Comparison of ENCODE assay signal across 31 cellular contexts in the genomic region with DNA sequence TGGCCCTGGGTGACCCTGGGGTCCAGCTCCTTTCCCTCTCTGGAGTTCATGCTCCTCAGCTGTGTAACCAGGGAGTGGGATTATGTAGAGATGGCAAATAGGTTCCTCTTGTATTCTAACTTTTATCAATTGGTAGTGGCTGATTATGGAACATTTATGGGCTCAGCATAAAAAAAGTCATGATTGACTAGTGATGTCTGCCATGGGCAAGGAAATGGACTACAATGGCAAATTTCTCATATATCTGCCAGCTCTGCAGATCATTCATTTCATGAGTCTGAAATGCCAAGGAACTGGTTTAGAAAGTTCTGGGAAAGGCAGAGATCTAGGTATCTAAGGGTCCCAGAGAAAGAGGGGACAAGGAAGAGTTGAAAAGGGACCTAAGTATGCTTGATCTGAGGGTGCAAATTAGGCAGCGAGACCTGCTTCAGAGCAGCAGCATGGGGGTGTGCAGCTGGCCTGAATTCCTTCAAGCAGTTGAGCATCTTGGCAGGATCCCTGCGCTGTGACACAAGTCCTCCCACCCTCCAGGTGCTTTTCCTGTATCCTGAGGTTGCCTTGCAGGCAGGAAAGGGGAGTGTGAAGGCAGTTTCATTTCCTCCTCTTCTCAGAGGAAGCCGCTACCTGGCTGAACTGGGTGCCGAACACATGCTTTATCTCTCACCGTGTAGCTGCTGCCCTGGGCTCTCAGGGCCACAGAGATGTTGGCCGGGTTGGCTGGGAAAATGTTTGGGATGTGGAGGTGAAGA. TPM values are rescaled to one million over a fixed set of nuclear protein-coding genes. Genes with fewer than 3 reads are reported as not detected.
DNase-seq lines count a peak whose midpoint lies in the region; ATAC-seq, FAIRE-seq and TF ChIP-seq lines count a peak whose summit lies in the region.
"Had no signal": no experiment of that assay in that cellular context is flagged by ENCODE, and none has a peak within 500 bp of the region (broad histone marks: within the 10 kb centered on the region; RNA-seq: fewer than 3 reads in every experiment).

No MANE protein-coding gene starts in this region.

- no TSS peak for BruUV-seq in K562 (replicated peaks; lab: Mats Ljungman, UMichigan)

- H3K9me1 ChIP-seq in K562 (ENCODE audit: control insufficient read depth, insufficient read depth, low read length), result no peaks in the 10 kb centered on the region

- WGBS in K562 (ENCODE audit: insufficient coverage, low coverage, missing lambda C conversion rate), result 2% methylated on average over 5 of the region's 6 CpGs

- H4K20me1 ChIP-seq in BLaER1 (no peaks in the 10 kb centered on the region), K562 (replicated peaks; ENCODE audit: control insufficient read depth, insufficient read depth, low read length) (peaks cover 15% of the 10 kb centered on the region)

- no peaks in the 10 kb centered on the region for H3K79me2 ChIP-seq in K562 (ENCODE audit: control insufficient read depth, insufficient read depth, low read length)

- H3K9me3 Mint-ChIP-seq in IgD-negative memory B cell (peaks cover 0 to 2% (median 0%) of the 10 kb centered on the region in 3 donors), neural crest cell (no peaks in the 10 kb centered on the region)
- H3K9me3 Mint-ChIP-seq: activated naive CD8-positive, alpha-beta T cell treated with anti-CD3 and anti-CD28 coated beads, Interleukin-2, amount 10 ng/mL, durations not matched to agents 7 days and 5 days; dendritic cell treated with granulocyte-macrophage colony-stimulating factor and Interleukin-4, amounts not matched to agents 40 ng/mL and 50 ng/mL, for 4 days; endodermal cell; nephron had no signal

- TF ChIP-seq EP300 in K562 (IDR thresholded peaks at IDR 0.05; ENCODE audit: low read length), result no peak

- H3K27ac Mint-ChIP-seq in IgD-negative memory B cell (peak overlapping the region; percentile 59 to 84 (median 80)), neural crest cell (ENCODE audit: unreplicated experiment) (peak overlapping the region; percentile 45)
- H3K27ac Mint-ChIP-seq: activated naive CD8-positive, alpha-beta T cell treated with anti-CD3 and anti-CD28 coated beads, Interleukin-2, amount 10 ng/mL, durations not matched to agents 7 days and 5 days; dendritic cell treated with granulocyte-macrophage colony-stimulating factor and Interleukin-4, amounts not matched to agents 40 ng/mL and 50 ng/mL, for 4 days; endodermal cell; nephron had no signal

- no peak for FAIRE-seq in K562 (lab: Jason Lieb, UNC)
- FAIRE-seq: keratinocyte, pancreas had no signal

- H3K4me1 Mint-ChIP-seq in IgD-negative memory B cell (peaks cover 23 to 42% (median 27%) of the 10 kb centered on the region in 3 donors), neural crest cell (peaks cover 39% of the 10 kb centered on the region)

- H3K36me3 Mint-ChIP-seq in IgD-negative memory B cell, result peaks cover 14% of the 10 kb centered on the region
- H3K36me3 Mint-ChIP-seq in neural crest cell (ENCODE audit: low read depth), result no peaks in the 10 kb centered on the region

- CTCF ChIA-PET in K562 (lab: Yijun Ruan, JAX; ENCODE audit: low intra/inter-chr PET ratio), result interaction anchor here (0.5 kb wide), 1 partner anchor 50 kb away, joined by 3 read pairs; no protein-coding TSS in a partner anchor

- H3K27me3 Mint-ChIP-seq in IgD-negative memory B cell, result no peaks in the 10 kb centered on the region
- H3K27me3 Mint-ChIP-seq in neural crest cell (ENCODE audit: low read depth), result peaks cover 5% of the 10 kb centered on the region
- H3K27me3 Mint-ChIP-seq: dendritic cell treated with granulocyte-macrophage colony-stimulating factor and Interleukin-4, amounts not matched to agents 40 ng/mL and 50 ng/mL, for 4 days had no signal

- H3K4me2 ChIP-seq in BLaER1, result peak overlapping the region; percentile 12; the same call in 1 of the 2 replicates
- H3K4me2 ChIP-seq in K562 (ENCODE audit: insufficient read depth, low read length), result no peak overlapping the region
- H3K4me2 ChIP-seq: smooth muscle cell had no signal

- H3K27me3 ChIP-seq in BLaER1 (no peaks in the 10 kb centered on the region), K562 (ENCODE audit: control insufficient read depth in 2 of 2, insufficient read depth in 2 of 2, low read length in 2 of 2) (peaks cover 47 to 80% of the 10 kb centered on the region in 2 experiments)
- H3K27me3 ChIP-seq: ascending aorta, pancreas had no signal

- H3K4me3 ChIP-seq in BLaER1 (no peak overlapping the region), K562 (no peak overlapping the region), coronary artery (no peak overlapping the region), foreskin fibroblast (ENCODE audit: low read depth in 1 of 2, low read length in 2 of 2) (no peak overlapping the region)
- H3K4me3 ChIP-seq: ascending aorta, HAP-1, mucosa of descending colon, pancreas, smooth muscle cell had no signal

- in situ Hi-C loops in K562 (cut with MboI), result no loop called here

- DNase-seq in K562 (ENCODE audit: extremely low read depth in 1 of 4, low spot score in 3 of 4) (no peak), neural crest cell (ENCODE audit: low read depth, low spot score) (no peak), medulla oblongata (ENCODE audit: extremely low spot score) (no peak), coronary artery (ENCODE audit: low spot score) (no peak), foreskin fibroblast (no peak)
- DNase-seq: activated effector memory CD4-positive, alpha-beta T cell treated with Interleukin-2 at 50 U/mL for 16 hours; activated naive CD8-positive, alpha-beta T cell treated with anti-CD3 and anti-CD28 coated beads, Interleukin-2, amount 10 ng/mL, durations not matched to agents 7 days and 5 days; activated T-cell treated with anti-CD3 and anti-CD28 coated beads for 4 hours; C1 segment of cervical spinal cord; Caco-2; endodermal cell; GF-D8; KBM-7; MM.1S; mucosa of descending colon; NCI-H1436 treated with DMSO at 0.1 percent for 48 hours; NCI-H2107; NCI-H510A treated with DMSO at 0.1 percent for 48 hours; pancreas; stimulated activated CD4-positive, alpha-beta T cell treated with anti-CD3 and anti-CD28 coated beads, Interleukin-1b, Interleukin-23, amount 100 ng/mL, for 48 hours; T-helper 1 cell had no signal

- no peak overlapping the region for H3K27ac ChIP-seq in BLaER1
- no peak overlapping the region for H3K27ac ChIP-seq in K562 (ENCODE audit: extremely low read depth, low read depth, low read length)
- no peak overlapping the region for H3K27ac ChIP-seq in coronary artery
- H3K27ac ChIP-seq: ascending aorta, pancreas had no signal

- no peak for TF ChIP-seq POLR2A in K562 (conservative IDR thresholded peaks at IDR 0.05)

- no peak overlapping the region for H3K9ac ChIP-seq in BLaER1
- no peak overlapping the region for H3K9ac ChIP-seq in K562 (ENCODE audit: insufficient read depth in 1 of 2, low read depth in 2 of 2, low read length in 2 of 2)

- H3K9me3 ChIP-seq in BLaER1 (no peaks in the 10 kb centered on the region), K562 (replicated peaks; ENCODE audit: control insufficient read depth, insufficient read depth, low read depth, low read length) (no peaks in the 10 kb centered on the region)
- H3K9me3 ChIP-seq: ascending aorta, Caco-2, HAP-1, mucosa of descending colon, pancreas had no signal

- no peak for TF ChIP-seq CTCF in K562 (IDR thresholded peaks at IDR 0.05 in 2 of 3, conservative IDR thresholded peaks at IDR 0.05 in 1 of 3; ENCODE audit: insufficient read depth in 2 of 3, low read depth in 1 of 3, low read length in 3 of 3)
- no peak for TF ChIP-seq CTCF in neural crest cell (conservative IDR thresholded peaks at IDR 0.05)
- TF ChIP-seq CTCF in coronary artery (IDR thresholded peaks at IDR 0.05), result no peak
- no peak for TF ChIP-seq CTCF in foreskin fibroblast (IDR thresholded peaks at IDR 0.05; ENCODE audit: low read depth, low read length)

- peaks cover 15% of the 10 kb centered on the region for H3K4me1 ChIP-seq in BLaER1
- H3K4me1 ChIP-seq in K562 (replicated peaks in 1 of 2; ENCODE audit: control insufficient read depth in 2 of 2, insufficient read depth in 2 of 2, low read length in 2 of 2), result peaks cover 4 to 7% of the 10 kb centered on the region in 2 experiments; a peak in 3 of 5 replicates
- H3K4me1 ChIP-seq: ascending aorta, Caco-2, HAP-1 had no signal

- H3K36me3 ChIP-seq in BLaER1 (peaks cover 57% of the 10 kb centered on the region), K562 (ENCODE audit: control insufficient read depth, insufficient read depth, low read length) (no peaks in the 10 kb centered on the region)
- H3K36me3 ChIP-seq: HAP-1, pancreas had no signal

- POLR2A ChIA-PET in K562 (lab: Yijun Ruan, JAX), result interaction anchor here (1.0 to 1.7 kb wide), 2 partner anchors 18 to 232 kb away, joined by 3 to 6 read pairs; a partner anchor contains a TSS

- peak overlapping the region in 3 of 4 donors; percentile 10 to 65 (median 24) for H3K4me3 Mint-ChIP-seq in IgD-negative memory B cell
- H3K4me3 Mint-ChIP-seq in neural crest cell, result peak overlapping the region; percentile 61
- H3K4me3 Mint-ChIP-seq: activated naive CD8-positive, alpha-beta T cell treated with anti-CD3 and anti-CD28 coated beads, Interleukin-2, amount 10 ng/mL, durations not matched to agents 7 days and 5 days; dendritic cell treated with granulocyte-macrophage colony-stimulating factor and Interleukin-4, amounts not matched to agents 40 ng/mL and 50 ng/mL, for 4 days; endodermal cell; nephron had no signal

- H2AFZ ChIP-seq in K562 (ENCODE audit: low read depth, low read length), result no peak overlapping the region

- no peak for TF ChIP-seq RAD21 in K562 (CRISPR knock-in tag; conservative IDR thresholded peaks at IDR 0.05 in 1 of 2, IDR thresholded peaks at IDR 0.05 in 1 of 2)

- ATAC-seq in K562 (no peak), GM19463 (IDR thresholded peaks at IDR 0.05; ENCODE audit: unreplicated experiment) (no peak)
- ATAC-seq: mucosa of descending colon, pancreas had no signal

- intact Hi-C loops in K562 (cut with micrococcal nuclease), result no loop called here

RNA-seq across cellular contexts. Expression of a gene that starts 10.4 kb away (rescaled TPM):
- polyA plus RNA-seq in IgD-negative memory B cell, result 15.2 TPM
- not detected in 2 replicates for total RNA-seq in K562 (2011; cell fraction: chromatin; rRNA removed; ENCODE audit: low replicate concordance)
- total RNA-seq in K562 (2011; cell fraction: nucleolus; rRNA removed), result not detected in 2 replicates
- total RNA-seq in K562 (2011; cell fraction: nucleoplasm; rRNA removed), result not detected in 2 replicates
- total RNA-seq in K562 (2014; rRNA removed), result not detected in 2 replicates
- total RNA-seq in K562 (2014; rRNA removed; fragmentation: Illumina TruSeq; extraction: Trizol), result not detected in 2 replicates
- not detected in 2 replicates for total RNA-seq in K562 (2015; rRNA removed; fragmentation: Illumina TruSeq; extraction: Trizol)
- total RNA-seq in K562 (2021), result 0.27 and 0.45 TPM in 2 replicates
- not detected in 2 replicates for polyA plus RNA-seq in K562 (2011; rRNA removed)
- not detected in 2 replicates for polyA plus RNA-seq in K562 (2011; cell fraction: cytosol; rRNA removed)
- not detected in 2 replicates for polyA plus RNA-seq in K562 (2011; cell fraction: nucleus; rRNA removed)
- not detected in 2 replicates for polyA plus RNA-seq in K562 (2012)
- not detected in 2 replicates for polyA plus RNA-seq in K562 (2014; fragmentation: Illumina TruSeq; extraction: Trizol)
- polyA plus RNA-seq in K562 (2014; fragmentation: Nextera tagmentation; extraction: Ambion mirVana), result not detected
- 0.07 TPM in 1 of 2 replicates, not detected in the other for polyA plus RNA-seq in K562 (2014; rRNA removed)
- polyA minus RNA-seq in K562 (2011; rRNA and poly(A)+ RNA removed), result not detected in 2 replicates
- polyA minus RNA-seq in K562 (2011; cell fraction: cytosol; rRNA and poly(A)+ RNA removed), result not detected in 2 replicates
- polyA minus RNA-seq in K562 (2011; cell fraction: nucleus; rRNA and poly(A)+ RNA removed), result not detected in 2 replicates
- total RNA-seq in neural crest cell, result 7.4 and 10.4 TPM in 2 replicates

RNA-seq across cellular contexts. Expression of a gene that starts 17.3 kb away (rescaled TPM):
- polyA plus RNA-seq in IgD-negative memory B cell, result 0.26 TPM
- total RNA-seq in K562 (2011; cell fraction: chromatin; rRNA removed; ENCODE audit: low replicate concordance), result 0.77 and 2.6 TPM in 2 replicates
- total RNA-seq in K562 (2011; cell fraction: nucleolus; rRNA removed), result 1.4 and 2.5 TPM in 2 replicates
- 1.2 and 2.1 TPM in 2 replicates for total RNA-seq in K562 (2011; cell fraction: nucleoplasm; rRNA removed)
- 0.12 and 0.14 TPM in 2 replicates for total RNA-seq in K562 (2014; rRNA removed)
- total RNA-seq in K562 (2014; rRNA removed; fragmentation: Illumina TruSeq; extraction: Trizol), result not detected in 2 replicates
- 0.04 TPM in 1 of 2 replicates, not detected in the other for total RNA-seq in K562 (2015; rRNA removed; fragmentation: Illumina TruSeq; extraction: Trizol)
- total RNA-seq in K562 (2021), result 0.24 and 0.47 TPM in 2 replicates
- 0.18 and 0.20 TPM in 2 replicates for polyA plus RNA-seq in K562 (2011; rRNA removed)
- polyA plus RNA-seq in K562 (2011; cell fraction: cytosol; rRNA removed), result 0.03 and 0.30 TPM in 2 replicates
- 1.1 and 3.4 TPM in 2 replicates for polyA plus RNA-seq in K562 (2011; cell fraction: nucleus; rRNA removed)
- 0.12 and 0.26 TPM in 2 replicates for polyA plus RNA-seq in K562 (2012)
- polyA plus RNA-seq in K562 (2014; fragmentation: Illumina TruSeq; extraction: Trizol), result not detected in 2 replicates
- not detected for polyA plus RNA-seq in K562 (2014; fragmentation: Nextera tagmentation; extraction: Ambion mirVana)
- 0.93 and 1.1 TPM in 2 replicates for polyA plus RNA-seq in K562 (2014; rRNA removed)
- 0.15 and 0.46 TPM in 2 replicates for polyA minus RNA-seq in K562 (2011; rRNA and poly(A)+ RNA removed)
- 0.73 and 1.4 TPM in 2 replicates for polyA minus RNA-seq in K562 (2011; cell fraction: cytosol; rRNA and poly(A)+ RNA removed)
- polyA minus RNA-seq in K562 (2011; cell fraction: nucleus; rRNA and poly(A)+ RNA removed), result 1.8 and 2.2 TPM in 2 replicates
- total RNA-seq in neural crest cell, result 195 and 216 TPM in 2 replicates

RNA-seq across cellular contexts. Expression of a gene that starts 27.6 kb away (rescaled TPM):
- polyA plus RNA-seq in IgD-negative memory B cell (259 TPM), K562 (2011; rRNA removed) (16.2 and 24.9 TPM in 2 replicates), K562 (2014; fragmentation: Illumina TruSeq; extraction: Trizol) (71.3 and 83.1 TPM in 2 replicates), K562 (2014; fragmentation: Nextera tagmentation; extraction: Ambion mirVana) (10 to 100 TPM in 1 of 2 experiments, 1 to 10 TPM in 1; 9.2 to 18.3 TPM), K562 (2014; rRNA removed) (31.7 and 44.0 TPM in 2 replicates)
- 15.1 and 39.4 TPM in 2 replicates for total RNA-seq in K562 (2011; cell fraction: chromatin; rRNA removed; ENCODE audit: low replicate concordance)
- total RNA-seq in K562 (2011; cell fraction: nucleolus; rRNA removed), result 48.2 and 68.0 TPM in 2 replicates
- 65.5 and 90.9 TPM in 2 replicates for total RNA-seq in K562 (2011; cell fraction: nucleoplasm; rRNA removed)
- total RNA-seq in K562 (2014; rRNA removed) (26.8 and 48.2 TPM in 2 replicates), K562 (2014; rRNA removed; fragmentation: Illumina TruSeq; extraction: Trizol) (23.3 and 30.5 TPM in 2 replicates), K562 (2015; rRNA removed; fragmentation: Illumina TruSeq; extraction: Trizol) (31.3 and 32.7 TPM in 2 replicates), K562 (2021) (69.8 and 79.0 TPM in 2 replicates), neural crest cell (64.4 and 65.6 TPM in 2 replicates)
- 21.6 and 39.6 TPM in 2 replicates for polyA plus RNA-seq in K562 (2011; cell fraction: cytosol; rRNA removed)
- 16.5 and 20.7 TPM in 2 replicates for polyA plus RNA-seq in K562 (2011; cell fraction: nucleus; rRNA removed)
- polyA plus RNA-seq in K562 (2012), result 43.2 and 51.4 TPM in 2 replicates
- 10.7 and 12.1 TPM in 2 replicates for polyA minus RNA-seq in K562 (2011; rRNA and poly(A)+ RNA removed)
- 20.4 and 24.0 TPM in 2 replicates for polyA minus RNA-seq in K562 (2011; cell fraction: cytosol; rRNA and poly(A)+ RNA removed)
- polyA minus RNA-seq in K562 (2011; cell fraction: nucleus; rRNA and poly(A)+ RNA removed), result 5.5 and 8.0 TPM in 2 replicates

RNA-seq across cellular contexts. Expression of a gene that starts 29.9 kb away (rescaled TPM):
- polyA plus RNA-seq in IgD-negative memory B cell (8.6 TPM), K562 (2011; rRNA removed) (not detected in 2 replicates), K562 (2014; fragmentation: Illumina TruSeq; extraction: Trizol) (not detected in 2 replicates), K562 (2014; fragmentation: Nextera tagmentation; extraction: Ambion mirVana) (not detected), K562 (2014; rRNA removed) (not detected in 2 replicates)
- total RNA-seq in K562 (2011; cell fraction: chromatin; rRNA removed; ENCODE audit: low replicate concordance), result not detected in 2 replicates
- total RNA-seq in K562 (2011; cell fraction: nucleolus; rRNA removed), result not detected in 2 replicates
- not detected in 2 replicates for total RNA-seq in K562 (2011; cell fraction: nucleoplasm; rRNA removed)
- total RNA-seq in K562 (2014; rRNA removed) (not detected in 2 replicates), K562 (2014; rRNA removed; fragmentation: Illumina TruSeq; extraction: Trizol) (not detected in 2 replicates), K562 (2015; rRNA removed; fragmentation: Illumina TruSeq; extraction: Trizol) (not detected in 2 replicates), K562 (2021) (0.84 and 1.5 TPM in 2 replicates), neural crest cell (0.30 and 0.39 TPM in 2 replicates)
- polyA plus RNA-seq in K562 (2011; cell fraction: cytosol; rRNA removed), result not detected in 2 replicates
- polyA plus RNA-seq in K562 (2011; cell fraction: nucleus; rRNA removed), result not detected in 2 replicates
- polyA plus RNA-seq in K562 (2012), result not detected in 2 replicates
- not detected in 2 replicates for polyA minus RNA-seq in K562 (2011; rRNA and poly(A)+ RNA removed)
- polyA minus RNA-seq in K562 (2011; cell fraction: cytosol; rRNA and poly(A)+ RNA removed), result not detected in 2 replicates
- not detected in 2 replicates for polyA minus RNA-seq in K562 (2011; cell fraction: nucleus; rRNA and poly(A)+ RNA removed)
- total RNA-seq: ascending aorta had no signal
- polyA plus RNA-seq: AG04450, smooth muscle cell had no signal

RNA-seq across cellular contexts. Expression of a gene that starts 35.2 kb away (rescaled TPM):
- polyA plus RNA-seq in IgD-negative memory B cell (18.5 TPM), K562 (2011; rRNA removed) (31.5 and 61.8 TPM in 2 replicates), K562 (2014; fragmentation: Illumina TruSeq; extraction: Trizol) (212 and 213 TPM in 2 replicates), K562 (2014; fragmentation: Nextera tagmentation; extraction: Ambion mirVana) (10 to 100 TPM in 1 of 2 experiments, 1 to 10 TPM in 1; 9.4 to 16.5 TPM), K562 (2014; rRNA removed) (73.1 and 73.2 TPM in 2 replicates)
- 44.6 and 81.5 TPM in 2 replicates for total RNA-seq in K562 (2011; cell fraction: chromatin; rRNA removed; ENCODE audit: low replicate concordance)
- total RNA-seq in K562 (2011; cell fraction: nucleolus; rRNA removed), result 57.1 and 61.7 TPM in 2 replicates
- 54.4 and 88.4 TPM in 2 replicates for total RNA-seq in K562 (2011; cell fraction: nucleoplasm; rRNA removed)
- total RNA-seq in K562 (2014; rRNA removed) (93.5 and 122 TPM in 2 replicates), K562 (2014; rRNA removed; fragmentation: Illumina TruSeq; extraction: Trizol) (58.4 and 68.0 TPM in 2 replicates), K562 (2015; rRNA removed; fragmentation: Illumina TruSeq; extraction: Trizol) (84.9 and 89.6 TPM in 2 replicates), K562 (2021) (193 and 208 TPM in 2 replicates), neural crest cell (183 and 189 TPM in 2 replicates)
- polyA plus RNA-seq in K562 (2011; cell fraction: cytosol; rRNA removed), result 40.2 and 96.7 TPM in 2 replicates
- 41.7 and 70.4 TPM in 2 replicates for polyA plus RNA-seq in K562 (2011; cell fraction: nucleus; rRNA removed)
- polyA plus RNA-seq in K562 (2012), result 146 and 194 TPM in 2 replicates
- 23.9 and 28.7 TPM in 2 replicates for polyA minus RNA-seq in K562 (2011; rRNA and poly(A)+ RNA removed)
- 53.3 and 75.9 TPM in 2 replicates for polyA minus RNA-seq in K562 (2011; cell fraction: cytosol; rRNA and poly(A)+ RNA removed)
- polyA minus RNA-seq in K562 (2011; cell fraction: nucleus; rRNA and poly(A)+ RNA removed), result 41.1 and 43.4 TPM in 2 replicates

Comparison
In these comparisons a context has a peak if more than half of its experiments do, and no peak if none do; other contexts are left out.
1. RNA of a gene that starts 17.3 kb away (total RNA-seq): 195 to 216 TPM in neural crest cell; 0.04 to 2.6 TPM in K562; every median in the first group is over 10 times any median in the second.